ENCODE assay signal across 23 cellular contexts in genomic region chr10:1291178-1292090, GRCh38.
DNase-seq lines count a peak whose midpoint lies in the region; TF ChIP-seq lines count a peak whose summit lies in the region.
"Had no signal": no experiment of that assay in that cellular context is flagged by ENCODE, and none has a peak within 500 bp of the region (broad histone marks: within the 10 kb centered on the region; RNA-seq: fewer than 3 reads in every experiment).

No MANE protein-coding gene starts in this region.

- peaks cover 6% of the 10 kb centered on the region for H3K27me3 ChIP-seq in smooth muscle cell (ENCODE audit: low read depth)
- 0 out of 2 replicates have a peak, but pooled peaks cover 4% of the 10 kb centered on the region for H3K27me3 ChIP-seq in MM.1S (replicated peaks; ENCODE audit: insufficient read depth, low read length)
- H3K27me3 ChIP-seq: MG63 had no signal

- intact Hi-C loops in activated CD4-positive, alpha-beta memory T cell treated with anti-CD3 and anti-CD28 coated beads for 36 hours (cut with micrococcal nuclease) = no loop called here

- H3K4me1 ChIP-seq in smooth muscle cell (ENCODE audit: low read depth) = peaks cover 18% of the 10 kb centered on the region
- no peaks in the 10 kb centered on the region for H3K4me1 ChIP-seq in MM.1S (ENCODE audit: low read length)

- H3K9ac ChIP-seq in smooth muscle cell (ENCODE audit: low read depth) = no peak overlapping the region
- no peak overlapping the region for H3K9ac ChIP-seq in MM.1S (ENCODE audit: low read length)
- H3K9ac ChIP-seq: GM23248 had no signal

- H3K79me2 ChIP-seq in smooth muscle cell (ENCODE audit: low read depth) = no peaks in the 10 kb centered on the region
- no peaks in the 10 kb centered on the region for H3K79me2 ChIP-seq in MM.1S (ENCODE audit: low read length)

- H3K4me3 ChIP-seq in smooth muscle cell (no peak overlapping the region), MM.1S (ENCODE audit: low read length) (no peak overlapping the region)
- H3K4me3 ChIP-seq: GM12878, GM23248, K562, MG63, PC-9 had no signal

- no peak overlapping the region for H3K4me3 Mint-ChIP-seq in activated CD4-positive, alpha-beta memory T cell treated with anti-CD3 and anti-CD28 coated beads, Interleukin-2, amount 10 ng/mL, durations not matched to agents 7 days and 5 days
- no peak overlapping the region for H3K4me3 Mint-ChIP-seq in activated CD4-positive, alpha-beta memory T cell treated with anti-CD3 and anti-CD28 coated beads for 36 hours
- H3K4me3 Mint-ChIP-seq in nephron progenitor cell = no peak overlapping the region
- H3K4me3 Mint-ChIP-seq in activated T-cell treated with anti-CD3 and anti-CD28 coated beads, Interleukin-2, amount 50 U/mL, for 24 hours = no peak overlapping the region
- H3K4me3 Mint-ChIP-seq: CD8-positive, alpha-beta T cell had no signal

- H3F3A ChIP-seq in smooth muscle cell (ENCODE audit: low read depth) (no peaks in the 10 kb centered on the region), MM.1S (ENCODE audit: insufficient read depth, low read length) (no peaks in the 10 kb centered on the region)

- peaks cover 5% of the 10 kb centered on the region for H3K27me3 Mint-ChIP-seq in activated CD4-positive, alpha-beta memory T cell treated with anti-CD3 and anti-CD28 coated beads, Interleukin-2, amount 10 ng/mL, durations not matched to agents 7 days and 5 days
- H3K27me3 Mint-ChIP-seq in activated CD4-positive, alpha-beta memory T cell treated with anti-CD3 and anti-CD28 coated beads for 36 hours = peaks cover 11% of the 10 kb centered on the region
- peaks cover 9% of the 10 kb centered on the region for H3K27me3 Mint-ChIP-seq in nephron progenitor cell (ENCODE audit: low read depth, poor library complexity)
- peaks cover 45% of the 10 kb centered on the region for H3K27me3 Mint-ChIP-seq in activated T-cell treated with anti-CD3 and anti-CD28 coated beads, Interleukin-2, amount 50 U/mL, for 24 hours

- peak; percentile 9 for DNase-seq in activated CD4-positive, alpha-beta memory T cell treated with anti-CD3 and anti-CD28 coated beads, Interleukin-2, amount 10 ng/mL, durations not matched to agents 7 days and 5 days
- no peak for DNase-seq in activated CD4-positive, alpha-beta memory T cell treated with anti-CD3 and anti-CD28 coated beads for 36 hours
- DNase-seq in nephron progenitor cell = no peak
- peak; percentile 3 for DNase-seq in stimulated activated CD8-positive, alpha-beta memory T cell treated with anti-CD3 and anti-CD28 coated beads, Interleukin-4, amount 100 ng/mL, for 48 hours
- no peak for DNase-seq in smooth muscle cell (lab: John Stamatoyannopoulos, UW; ENCODE audit: unreplicated experiment)
- no peak for DNase-seq in MM.1S
- no peak for DNase-seq in activated T-cell treated with anti-CD3 and anti-CD28 coated beads, Interleukin-2, amount 50 U/mL, for 24 hours
- DNase-seq: AML-193; C1 segment of cervical spinal cord; CD8-positive, alpha-beta T cell; DND-41; GM23248; MG63; NCI-H1048; NCI-H1417 treated with DMSO at 0.1 percent for 48 hours; NCI-H187; NCI-H2107; NCI-H510A; PC-9; RPMI8226 had no signal

- CTCF ChIA-PET in activated CD4-positive, alpha-beta memory T cell treated with anti-CD3 and anti-CD28 coated beads, Interleukin-2, amount 10 ng/mL, durations not matched to agents 7 days and 5 days (lab: Charles Lee) = no interaction called here
- CTCF ChIA-PET in activated CD4-positive, alpha-beta memory T cell treated with anti-CD3 and anti-CD28 coated beads for 36 hours (lab: Charles Lee) = no interaction called here

- 88% methylated on average over 27 of the region's 27 CpGs for WGBS in smooth muscle cell (ENCODE audit: low lambda C conversion rate)

- no peaks in the 10 kb centered on the region for H3K4me1 Mint-ChIP-seq in activated CD4-positive, alpha-beta memory T cell treated with anti-CD3 and anti-CD28 coated beads, Interleukin-2, amount 10 ng/mL, durations not matched to agents 7 days and 5 days
- H3K4me1 Mint-ChIP-seq in activated CD4-positive, alpha-beta memory T cell treated with anti-CD3 and anti-CD28 coated beads for 36 hours (ENCODE audit: low read depth) = peaks cover 16% of the 10 kb centered on the region
- H3K4me1 Mint-ChIP-seq in nephron progenitor cell = peaks cover 76% of the 10 kb centered on the region
- peaks cover 16% of the 10 kb centered on the region for H3K4me1 Mint-ChIP-seq in activated T-cell treated with anti-CD3 and anti-CD28 coated beads, Interleukin-2, amount 50 U/mL, for 24 hours (ENCODE audit: low read depth)

- H3K27ac Mint-ChIP-seq in activated CD4-positive, alpha-beta memory T cell treated with anti-CD3 and anti-CD28 coated beads, Interleukin-2, amount 10 ng/mL, durations not matched to agents 7 days and 5 days = no peak overlapping the region
- H3K27ac Mint-ChIP-seq in activated CD4-positive, alpha-beta memory T cell treated with anti-CD3 and anti-CD28 coated beads for 36 hours = no peak overlapping the region
- peak overlapping the region; percentile 86 for H3K27ac Mint-ChIP-seq in nephron progenitor cell
- H3K27ac Mint-ChIP-seq in activated T-cell treated with anti-CD3 and anti-CD28 coated beads, Interleukin-2, amount 50 U/mL, for 24 hours = no peak overlapping the region
- H3K27ac Mint-ChIP-seq: CD8-positive, alpha-beta T cell had no signal

- no peak overlapping the region for H2AFZ ChIP-seq in smooth muscle cell (ENCODE audit: low read depth)
- H2AFZ ChIP-seq in MM.1S (ENCODE audit: low read length) = no peak overlapping the region
- H2AFZ ChIP-seq: GM23248, PC-9 had no signal

- no peaks in the 10 kb centered on the region for H3K9me3 Mint-ChIP-seq in activated CD4-positive, alpha-beta memory T cell treated with anti-CD3 and anti-CD28 coated beads, Interleukin-2, amount 10 ng/mL, durations not matched to agents 7 days and 5 days
- no peaks in the 10 kb centered on the region for H3K9me3 Mint-ChIP-seq in activated CD4-positive, alpha-beta memory T cell treated with anti-CD3 and anti-CD28 coated beads for 36 hours
- no peaks in the 10 kb centered on the region for H3K9me3 Mint-ChIP-seq in nephron progenitor cell
- H3K9me3 Mint-ChIP-seq in activated T-cell treated with anti-CD3 and anti-CD28 coated beads, Interleukin-2, amount 50 U/mL, for 24 hours = no peaks in the 10 kb centered on the region
- H3K9me3 Mint-ChIP-seq: CD8-positive, alpha-beta T cell had no signal

- no peaks in the 10 kb centered on the region for H3K9me2 ChIP-seq in MM.1S (replicated peaks; ENCODE audit: insufficient read depth, low read length)

- H3K36me3 Mint-ChIP-seq in activated CD4-positive, alpha-beta memory T cell treated with anti-CD3 and anti-CD28 coated beads, Interleukin-2, amount 10 ng/mL, durations not matched to agents 7 days and 5 days (ENCODE audit: low read depth) = no peaks in the 10 kb centered on the region
- no peaks in the 10 kb centered on the region for H3K36me3 Mint-ChIP-seq in activated CD4-positive, alpha-beta memory T cell treated with anti-CD3 and anti-CD28 coated beads for 36 hours
- H3K36me3 Mint-ChIP-seq in nephron progenitor cell (ENCODE audit: low read depth) = no peaks in the 10 kb centered on the region
- H3K36me3 Mint-ChIP-seq in activated T-cell treated with anti-CD3 and anti-CD28 coated beads, Interleukin-2, amount 50 U/mL, for 24 hours (ENCODE audit: low read depth) = no peaks in the 10 kb centered on the region
- H3K36me3 Mint-ChIP-seq: CD8-positive, alpha-beta T cell had no signal

- H3K4me2 ChIP-seq in smooth muscle cell = no peak overlapping the region
- H3K4me2 ChIP-seq in MM.1S (ENCODE audit: low read depth, low read length) = no peak overlapping the region
- H3K4me2 ChIP-seq: PC-9 had no signal

- H3K27ac ChIP-seq in smooth muscle cell (ENCODE audit: low read depth) (no peak overlapping the region), MM.1S (ENCODE audit: low read length) (no peak overlapping the region)
- H3K27ac ChIP-seq: GM23248, HL-60, PC-9 had no signal

- H3K9me3 ChIP-seq in smooth muscle cell (replicated peaks; ENCODE audit: low read depth) = no peaks in the 10 kb centered on the region
- H3K9me3 ChIP-seq in MM.1S (replicated peaks; ENCODE audit: insufficient read depth, low read length) = no peaks in the 10 kb centered on the region
- H3K9me3 ChIP-seq: MG63 had no signal

- TF ChIP-seq CTCF in nephron progenitor cell (IDR thresholded peaks at IDR 0.05) = no peak
- no peak for TF ChIP-seq CTCF in smooth muscle cell (IDR thresholded peaks at IDR 0.05; ENCODE audit: borderline replicate concordance, insufficient read depth, poor library complexity, severe bottlenecking)
- TF ChIP-seq CTCF in MM.1S (IDR thresholded peaks at IDR 0.05; ENCODE audit: low read length) = no peak

- POLR2A ChIA-PET in activated CD4-positive, alpha-beta memory T cell treated with anti-CD3 and anti-CD28 coated beads, Interleukin-2, amount 10 ng/mL, durations not matched to agents 7 days and 5 days (lab: Charles Lee) = no interaction called here
- POLR2A ChIA-PET in activated CD4-positive, alpha-beta memory T cell treated with anti-CD3 and anti-CD28 coated beads for 36 hours (lab: Charles Lee) = no interaction called here

- no peaks in the 10 kb centered on the region for H3K36me3 ChIP-seq in smooth muscle cell (ENCODE audit: low read depth)
- no peaks in the 10 kb centered on the region for H3K36me3 ChIP-seq in MM.1S (replicated peaks; ENCODE audit: insufficient read depth, low read length)
- H3K36me3 ChIP-seq: MG63 had no signal

- H4K20me1 ChIP-seq in smooth muscle cell (ENCODE audit: low read depth) (no peaks in the 10 kb centered on the region), MM.1S (ENCODE audit: insufficient read depth, low read length) (no peaks in the 10 kb centered on the region)

Comparison
In these comparisons a context has a peak if more than half of its experiments do, and no peak if none do; other contexts are left out.
1. DNase-seq: peak in activated CD4-positive, alpha-beta memory T cell treated with anti-CD3 and anti-CD28 coated beads, Interleukin-2, amount 10 ng/mL, durations not matched to agents 7 days and 5 days (single experiment) and stimulated activated CD8-positive, alpha-beta memory T cell treated with anti-CD3 and anti-CD28 coated beads, Interleukin-4, amount 100 ng/mL, for 48 hours (single experiment); none in activated CD4-positive, alpha-beta memory T cell treated with anti-CD3 and anti-CD28 coated beads for 36 hours (single experiment), nephron progenitor cell (single experiment), smooth muscle cell (single experiment), MM.1S (single experiment) and activated T-cell treated with anti-CD3 and anti-CD28 coated beads, Interleukin-2, amount 50 U/mL, for 24 hours (single experiment).